ENCODE assay signal across 11 cellular contexts in genomic region chr11:88813233-88813915, GRCh38.
A peak's percentile ranks its signal among the peaks of the same experiment; 100 is the strongest.
DNase-seq lines count a peak whose midpoint lies in the region; ATAC-seq and TF ChIP-seq lines count a peak whose summit lies in the region.
"Had no signal": no experiment of that assay in that cellular context is flagged by ENCODE, and none has a peak within 500 bp of the region (broad histone marks: within the 10 kb centered on the region; RNA-seq: fewer than 3 reads in every experiment).

No MANE protein-coding gene starts in this region.

- intact Hi-C loops in body of pancreas (cut with DNase I) = no loop called here

- DNase-seq in DMS53 (lab: John Stamatoyannopoulos, UW) (no peak), NOMO-1 treated with DMSO at 0.1 percent for 48 hours (lab: John Stamatoyannopoulos, UW; ENCODE audit: unreplicated experiment) (no peak), amygdala (lab: John Stamatoyannopoulos, UW) (no peak), body of pancreas (no peak)
- DNase-seq: NCI-H2171; stimulated activated CD4-positive, alpha-beta T cell treated with anti-CD3 and anti-CD28 coated beads, Interleukin-12 subunit alpha, Interleukin-12 subunit beta, amount 100 ng/mL, for 4 hours had no signal

- ATAC-seq in GM18505 (IDR thresholded peaks at IDR 0.05; ENCODE audit: unreplicated experiment) (peak; percentile 92), GM19395 (IDR thresholded peaks at IDR 0.05; ENCODE audit: unreplicated experiment) (peak; percentile 96), HG02763 (IDR thresholded peaks at IDR 0.05; ENCODE audit: unreplicated experiment) (peak; percentile 84), HG03469 (IDR thresholded peaks at IDR 0.05; ENCODE audit: unreplicated experiment) (peak; percentile 80), body of pancreas (no peak)

- no peak overlapping the region for H3K27ac ChIP-seq in body of pancreas
- H3K27ac ChIP-seq: ascending aorta had no signal

- no peaks in the 10 kb centered on the region for H3K36me3 ChIP-seq in body of pancreas (replicated peaks in 1 of 2; ENCODE audit: insufficient read depth in 1 of 2, low read depth in 2 of 2)
- H3K36me3 ChIP-seq: ascending aorta had no signal

- WGBS in body of pancreas, 2 donors = 26 to 32% methylated on average over 1 of the region's 1 CpG

- no peaks in the 10 kb centered on the region for H3K4me1 ChIP-seq in body of pancreas
- H3K4me1 ChIP-seq: ascending aorta had no signal

- H3K4me3 ChIP-seq in body of pancreas = no peak overlapping the region
- H3K4me3 ChIP-seq: ascending aorta had no signal

- TF ChIP-seq CTCF in body of pancreas (IDR thresholded peaks at IDR 0.05) = no peak

- TF ChIP-seq POLR2A in GM18505 (IDR thresholded peaks at IDR 0.05; ENCODE audit: borderline replicate concordance, extremely low read depth, insufficient read depth, insufficient read length) (no peak), body of pancreas (IDR thresholded peaks at IDR 0.05) (no peak)

- H3K9me3 ChIP-seq in body of pancreas = no peaks in the 10 kb centered on the region
- H3K9me3 ChIP-seq: ascending aorta had no signal

- no peaks in the 10 kb centered on the region for H3K27me3 ChIP-seq in body of pancreas
- H3K27me3 ChIP-seq: ascending aorta had no signal
